ENCODE assay signal across 9 cellular contexts in the genomic region with DNA sequence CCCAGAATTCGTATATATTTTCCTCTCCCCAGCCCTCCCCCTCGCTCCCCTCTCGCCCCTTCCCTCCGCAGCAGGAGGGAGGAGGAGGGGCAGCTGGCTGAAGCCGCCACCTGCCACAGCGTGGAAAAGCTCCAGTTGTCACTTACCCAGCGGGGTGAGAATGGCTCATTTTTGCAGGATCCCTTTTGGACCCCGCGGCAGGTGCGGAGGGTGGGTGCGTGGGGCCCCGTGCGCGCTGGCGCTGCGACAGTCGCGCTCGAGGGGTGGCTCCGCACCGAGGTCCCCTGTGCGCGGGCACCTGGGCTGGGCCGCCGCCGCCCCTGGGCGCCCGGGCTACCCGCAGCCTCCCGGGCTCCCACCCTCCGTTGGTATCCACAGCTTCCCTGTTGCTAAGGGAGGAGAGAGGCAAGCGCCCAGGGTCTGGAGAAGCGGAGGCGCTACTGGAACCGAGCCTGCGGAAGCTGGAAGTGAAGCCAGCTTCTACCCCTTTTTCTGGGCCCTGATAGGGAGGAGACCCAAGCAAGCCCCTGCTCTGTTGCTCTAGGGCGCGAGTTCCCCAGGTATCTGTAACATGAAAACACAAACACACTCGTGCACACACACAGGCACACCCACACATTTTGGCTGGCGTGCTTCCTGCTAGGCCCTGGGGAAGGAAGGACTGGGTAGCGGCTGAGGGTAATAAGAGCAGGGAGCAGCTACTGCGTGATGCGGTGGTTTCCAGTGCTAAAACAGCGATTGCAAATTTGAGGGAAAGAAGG. TPM values are rescaled to one million over a fixed set of nuclear protein-coding genes. Genes with fewer than 3 reads are reported as not detected.
A peak's percentile ranks its signal among the peaks of the same experiment; 100 is the strongest.
DNase-seq lines count a peak whose midpoint lies in the region; ATAC-seq and TF ChIP-seq lines count a peak whose summit lies in the region.
"Had no signal": no experiment of that assay in that cellular context is flagged by ENCODE, and none has a peak within 500 bp of the region (broad histone marks: within the 10 kb centered on the region; RNA-seq: fewer than 3 reads in every experiment).

A gene with protein sequence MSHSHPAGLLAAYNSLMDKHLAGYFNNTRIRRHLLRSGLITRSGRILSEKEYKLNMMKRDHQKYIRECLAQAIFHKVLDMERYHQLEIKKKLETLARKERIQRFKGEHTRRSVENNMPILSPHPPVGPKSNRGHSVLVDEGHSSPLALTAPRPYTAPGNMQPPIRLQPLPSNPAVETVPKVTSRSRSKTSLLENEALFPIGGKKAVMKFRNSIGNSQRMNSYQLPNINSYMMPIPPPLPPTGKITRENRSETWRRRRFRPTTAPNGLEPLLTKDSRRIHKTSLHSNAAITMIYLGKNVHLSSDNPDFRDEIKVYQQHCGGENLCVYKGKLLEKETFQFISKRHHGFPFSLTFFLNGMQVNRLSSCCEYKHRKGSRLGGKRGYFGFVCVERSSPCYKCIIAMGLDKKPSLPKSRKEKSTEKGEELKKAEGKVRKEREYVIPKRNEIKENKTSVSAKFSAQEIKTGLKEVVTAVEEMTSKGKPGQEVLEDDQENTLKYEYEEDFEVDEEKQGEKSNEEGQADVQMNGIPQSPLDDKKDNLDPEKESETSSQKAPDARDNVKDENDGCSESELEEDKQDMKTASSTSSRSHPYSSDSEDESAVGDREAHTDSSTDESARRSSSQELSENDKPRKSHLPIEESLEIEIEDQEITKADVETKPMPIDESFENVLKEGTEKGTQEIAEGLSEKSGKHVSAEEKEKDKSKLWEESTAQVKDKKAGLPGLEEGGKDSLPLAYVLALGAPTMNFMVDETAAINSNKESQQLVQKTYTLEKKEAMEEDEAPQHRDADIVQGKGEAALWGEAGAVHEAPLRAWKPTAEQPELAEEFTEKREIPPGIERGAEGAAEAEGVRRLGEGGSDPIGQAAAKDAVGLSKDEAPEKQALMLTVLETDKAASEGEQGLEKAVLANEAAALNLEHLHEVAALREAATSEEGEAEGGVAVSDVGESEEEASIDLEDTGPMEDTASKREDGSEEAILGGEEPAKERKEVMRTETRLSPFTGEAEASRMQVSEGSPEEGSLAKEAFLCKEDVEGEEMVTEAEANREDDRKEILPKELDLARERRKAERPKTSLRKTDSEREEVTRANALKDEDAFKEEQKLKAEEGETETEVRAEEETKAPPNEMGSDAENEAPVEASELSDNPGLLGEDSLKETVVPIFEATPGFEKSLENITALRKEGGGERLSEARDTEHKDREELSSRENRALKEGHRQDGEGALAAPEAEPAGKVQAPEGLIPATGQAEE (N-terminal part only) (minus strand): TSS at position 442 of the 761 bp plus-strand sequence. CDS start 273 bp downstream, at position 169.

- no peaks in the 10 kb centered on the region for H3K9me3 Mint-ChIP-seq in CD4-positive, alpha-beta T cell

- peak within 1 kb of the TSS; percentile 61 for H3K56ac ChIP-seq in mesendoderm (ENCODE audit: low read length)

- intact Hi-C loops in CD4-positive, alpha-beta T cell (cut with DNase I, micrococcal nuclease): no loop called here

- H3K4me1 ChIP-seq in mesendoderm (ENCODE audit: control insufficient read depth, low read depth, low read length): no peaks in the 10 kb centered on the region

- ATAC-seq in HG03342 (IDR thresholded peaks at IDR 0.05; ENCODE audit: unreplicated experiment) (peak; percentile 47), HG03135 (IDR thresholded peaks at IDR 0.05; ENCODE audit: unreplicated experiment) (no peak)
- no peak for ATAC-seq in CD4-positive, alpha-beta T cell (ENCODE audit: poor library complexity)

- peaks cover 5% of the 10 kb centered on the region for H3K9me3 ChIP-seq in CD4-positive, alpha-beta T cell (ENCODE audit: control insufficient read depth, low read length)
- H3K9me3 ChIP-seq: neutrophil had no signal

- no peak within 1 kb of the TSS for H3K4ac ChIP-seq in mesendoderm (ENCODE audit: low read depth, low read length)

- no peaks in the 10 kb centered on the region for H3K79me2 ChIP-seq in mesendoderm (ENCODE audit: control insufficient read depth, insufficient read depth, low read length)

- CTCF ChIA-PET in CD4-positive, alpha-beta T cell (lab: Charles Lee): no interaction called here

- in situ Hi-C loops in brain microvascular endothelial cell (cut with HindIII; ENCODE audit: low pct_ligation_motif_present, low sequenced_read_pairs): no loop called here

- no peak within 1 kb of the TSS for H4K8ac ChIP-seq in mesendoderm (ENCODE audit: low read depth, low read length)

- TF ChIP-seq CTCF in brain microvascular endothelial cell (IDR thresholded peaks at IDR 0.05; ENCODE audit: low read depth, low read length, missing control alignments): no peak
- TF ChIP-seq CTCF in CD4-positive, alpha-beta T cell (IDR thresholded peaks at IDR 0.05): no peak

- H3K27ac ChIP-seq in brain microvascular endothelial cell (no peak within 1 kb of the TSS), mesendoderm (ENCODE audit: low read depth, low read length) (no peak within 1 kb of the TSS)
- H3K27ac ChIP-seq in CD4-positive, alpha-beta T cell (ENCODE audit: low read depth, low read length): no peak within 1 kb of the TSS
- H3K27ac ChIP-seq: neutrophil had no signal

- no peak within 1 kb of the TSS for H2BK15ac ChIP-seq in mesendoderm (replicated peaks; ENCODE audit: low read depth)

- peaks cover 55% of the 10 kb centered on the region for H3K27me3 Mint-ChIP-seq in CD4-positive, alpha-beta T cell

- no peaks in the 10 kb centered on the region for H3K79me1 ChIP-seq in mesendoderm (ENCODE audit: low read length)

- H3K36me3 Mint-ChIP-seq in CD4-positive, alpha-beta T cell (ENCODE audit: low read depth): no peaks in the 10 kb centered on the region

- H2BK120ac ChIP-seq in mesendoderm (ENCODE audit: low read depth, low read length): no peak within 1 kb of the TSS

- H3K9ac ChIP-seq in mesendoderm (ENCODE audit: low read length): no peak within 1 kb of the TSS

- peak within 1 kb of the TSS; percentile 32 for H3K4me2 ChIP-seq in mesendoderm (ENCODE audit: low read length)

- peak; percentile 51 to 79 for DNase-seq in NCI-H2081 (lab: John Stamatoyannopoulos, UW)
- no peak for DNase-seq in NCI-H2081 treated with DMSO at 0.1 percent for 48 hours (lab: John Stamatoyannopoulos, UW)
- no peak for DNase-seq in brain microvascular endothelial cell
- DNase-seq in mesendoderm: peak; percentile 30
- no peak for DNase-seq in CD4-positive, alpha-beta T cell
- DNase-seq in globus pallidus (ENCODE audit: low spot score): no peak

- H3K4me3 ChIP-seq in brain microvascular endothelial cell (ENCODE audit: low read depth, low read length) (peak within 1 kb of the TSS; percentile 40), mesendoderm (ENCODE audit: low read length) (no peak within 1 kb of the TSS)

- POLR2A ChIA-PET in CD4-positive, alpha-beta T cell (lab: Charles Lee): no interaction called here

- no peaks in the 10 kb centered on the region for H3K4me1 Mint-ChIP-seq in CD4-positive, alpha-beta T cell (ENCODE audit: low read depth)

- H3K36me3 ChIP-seq in brain microvascular endothelial cell (replicated peaks): no peaks in the 10 kb centered on the region
- no peaks in the 10 kb centered on the region for H3K36me3 ChIP-seq in mesendoderm (ENCODE audit: control insufficient read depth, insufficient read depth, low read length)
- H3K36me3 ChIP-seq: neutrophil had no signal

- H3K4me3 Mint-ChIP-seq in CD4-positive, alpha-beta T cell: no peak within 1 kb of the TSS

- H2AK5ac ChIP-seq in mesendoderm (ENCODE audit: low read length): no peak within 1 kb of the TSS

- H3K27me3 ChIP-seq in brain microvascular endothelial cell (replicated peaks) (peaks cover 3% of the 10 kb centered on the region), mesendoderm (ENCODE audit: insufficient read depth, low read length, poor library complexity) (peaks cover 3% of the 10 kb centered on the region)
- H3K27me3 ChIP-seq in CD4-positive, alpha-beta T cell (ENCODE audit: control insufficient read depth, insufficient read depth, low read length): peaks cover 20% of the 10 kb centered on the region

- WGBS in mesendoderm (ENCODE audit: extremely low coverage, insufficient coverage, low lambda C conversion rate): no CpG with 5 or more reads among the region's 44 CpGs

- no peak within 1 kb of the TSS for H2BK5ac ChIP-seq in mesendoderm (ENCODE audit: low read length)

- H4K5ac ChIP-seq in mesendoderm (ENCODE audit: low read length): no peak within 1 kb of the TSS

- H3K23ac ChIP-seq in mesendoderm (ENCODE audit: low read length): no peak within 1 kb of the TSS

- H3K18ac ChIP-seq in mesendoderm (ENCODE audit: low read length): no peak within 1 kb of the TSS

- no peak within 1 kb of the TSS for H3K27ac Mint-ChIP-seq in CD4-positive, alpha-beta T cell

RNA-seq across cellular contexts. Expression of the gene that starts here (rescaled TPM):
- polyA plus RNA-seq in mesendoderm (2013, experiment 1 of 2): not detected
- not detected for polyA plus RNA-seq in mesendoderm (2013, experiment 2 of 2)
- not detected for total RNA-seq in CD4-positive, alpha-beta T cell

Comparison
In these comparisons a context has a peak if more than half of its experiments do, and no peak if none do; other contexts are left out.
1. DNase-seq: peak in NCI-H2081 (2 of 2) and mesendoderm (single experiment); none in NCI-H2081 treated with DMSO at 0.1 percent for 48 hours (single experiment), brain microvascular endothelial cell (single experiment), CD4-positive, alpha-beta T cell (0 of 10) and globus pallidus (single experiment).